8 cellular contexts compared by ENCODE assay signal in the genomic region with DNA sequence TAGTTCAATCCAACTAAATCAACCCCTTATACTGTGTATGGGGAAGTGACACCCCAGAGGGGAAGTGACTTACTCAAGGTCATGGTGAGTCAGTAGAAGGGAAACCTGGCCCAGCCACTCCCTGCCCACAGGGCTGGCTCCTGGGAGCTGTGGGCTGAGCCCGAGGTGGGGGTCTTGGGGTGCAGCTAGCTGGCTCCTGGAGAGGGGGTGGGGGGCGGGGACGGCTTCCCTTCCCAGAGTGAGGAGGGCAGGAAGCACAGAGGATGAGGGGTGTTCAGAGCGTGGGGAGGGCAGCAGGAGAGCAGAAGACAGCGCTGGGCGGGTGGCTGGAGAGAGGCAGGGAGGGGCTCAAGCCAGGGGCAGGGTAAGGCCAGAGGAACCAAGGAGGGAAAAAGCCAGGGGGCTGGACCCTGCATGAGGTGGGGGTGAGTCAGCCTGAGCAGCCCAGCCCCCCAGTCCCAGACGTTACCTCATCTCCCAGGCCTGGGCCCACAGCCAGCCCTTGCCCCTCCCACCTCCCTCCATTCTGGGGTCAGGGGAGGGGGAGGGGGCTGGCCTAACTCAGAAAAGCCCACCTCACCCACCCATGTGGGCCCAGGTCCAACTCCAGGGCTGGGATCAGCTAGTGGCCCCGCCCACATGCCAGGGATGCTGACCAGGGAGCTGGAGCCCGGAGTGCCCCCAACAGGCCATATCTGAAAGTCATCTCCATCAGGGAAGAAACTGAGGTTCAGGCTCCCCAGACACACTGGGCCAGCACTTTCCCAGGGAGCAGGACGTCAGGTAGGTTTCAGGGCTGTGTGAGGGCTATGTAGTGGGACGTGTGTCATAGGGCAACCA.
DNase-seq lines count a peak whose midpoint lies in the region; ATAC-seq and TF ChIP-seq lines count a peak whose summit lies in the region.

No MANE protein-coding gene starts in this region.

- DNase-seq in NOMO-1 (lab: John Stamatoyannopoulos, UW; ENCODE audit: unreplicated experiment in 2 of 2) (peak; percentile 86 to 87), astrocyte of the hippocampus (ENCODE audit: low read depth, low spot score) (peak; percentile 99), islet precursor cell (peak; percentile 96), activated gamma-delta T cell treated with Interleukin-2 at 50 U/mL for 16 hours (no peak), NCI-H446 treated with DMSO at 0.1 percent for 48 hours (lab: John Stamatoyannopoulos, UW) (no peak)
- peak; percentile 59 for DNase-seq in stimulated activated naive CD8-positive, alpha-beta T cell treated with anti-CD3 and anti-CD28 coated beads, Interleukin-15, Interleukin-2, amounts not matched to agents 100 U/mL and 50 U/mL, for 24 hours

- peak; percentile 60 for ATAC-seq in stimulated activated naive CD8-positive, alpha-beta T cell treated with anti-CD3 and anti-CD28 coated beads, Interleukin-15, Interleukin-2, amounts not matched to agents 100 U/mL and 50 U/mL, for 24 hours
- ATAC-seq in GM21526 (IDR thresholded peaks at IDR 0.05; ENCODE audit: low FRiP score, unreplicated experiment), result no peak

- TF ChIP-seq CTCF in GM12874 (IDR thresholded peaks at IDR 0.05; ENCODE audit: insufficient read depth, low read depth, low read length), result 0 out of 2 replicates have a peak, but pooled peaks have one; percentile 6

Comparison
In these comparisons a context has a peak if more than half of its experiments do, and no peak if none do; other contexts are left out.
1. DNase-seq: peak in NOMO-1 (2 of 2), astrocyte of the hippocampus (single experiment), islet precursor cell (single experiment) and stimulated activated naive CD8-positive, alpha-beta T cell treated with anti-CD3 and anti-CD28 coated beads, Interleukin-15, Interleukin-2, amounts not matched to agents 100 U/mL and 50 U/mL, for 24 hours (single experiment); none in activated gamma-delta T cell treated with Interleukin-2 at 50 U/mL for 16 hours (single experiment) and NCI-H446 treated with DMSO at 0.1 percent for 48 hours (single experiment).